In genomic region chr22:29093980-29094379, GRCh38 we compare ENCODE assay signal across 17 cellular contexts. TPM values are rescaled to one million over a fixed set of nuclear protein-coding genes. Genes with fewer than 3 reads are reported as not detected.
DNase-seq lines count a peak whose midpoint lies in the region; ATAC-seq, FAIRE-seq and TF ChIP-seq lines count a peak whose summit lies in the region.
"Had no signal": no experiment of that assay in that cellular context is flagged by ENCODE, and none has a peak within 500 bp of the region (broad histone marks: within the 10 kb centered on the region; RNA-seq: fewer than 3 reads in every experiment).

No MANE protein-coding gene starts in this region.

- H3K27ac Mint-ChIP-seq in astrocyte (ENCODE audit: unreplicated experiment): no peak overlapping the region
- H3K27ac Mint-ChIP-seq in activated naive CD8-positive, alpha-beta T cell treated with anti-CD3 and anti-CD28 coated beads for 36 hours: no peak overlapping the region
- H3K27ac Mint-ChIP-seq: activated naive CD4-positive, alpha-beta T cell treated with anti-CD3 and anti-CD28 coated beads, Interleukin-2, amount 50 U/mL, for 24 hours; IgD-negative memory B cell; T-helper 2 cell treated with Interferon-gamma antibody and Interleukin-4, amounts not matched to agents 5 μg/mL and 100 μg/mL, for 36 hours had no signal

- H3K27me3 Mint-ChIP-seq in astrocyte (ENCODE audit: low read depth, unreplicated experiment): peaks cover 4% of the 10 kb centered on the region
- peaks cover 10% of the 10 kb centered on the region for H3K27me3 Mint-ChIP-seq in activated naive CD8-positive, alpha-beta T cell treated with anti-CD3 and anti-CD28 coated beads for 36 hours

- H3K36me3 Mint-ChIP-seq in astrocyte (ENCODE audit: low read depth, unreplicated experiment): no peaks in the 10 kb centered on the region
- no peaks in the 10 kb centered on the region for H3K36me3 Mint-ChIP-seq in activated naive CD8-positive, alpha-beta T cell treated with anti-CD3 and anti-CD28 coated beads for 36 hours
- H3K36me3 Mint-ChIP-seq: activated naive CD4-positive, alpha-beta T cell treated with anti-CD3 and anti-CD28 coated beads, Interleukin-2, amount 50 U/mL, for 24 hours; IgD-negative memory B cell; naive B cell had no signal

- TF ChIP-seq CTCF in astrocyte (IDR thresholded peaks at IDR 0.05; ENCODE audit: insufficient read depth, low read depth, low read length) (no peak), omental fat pad (IDR thresholded peaks at IDR 0.05) (no peak), upper lobe of left lung (IDR thresholded peaks at IDR 0.05) (no peak)

- H3K36me3 ChIP-seq in astrocyte (ENCODE audit: insufficient read depth, low read length) (no peaks in the 10 kb centered on the region), upper lobe of left lung (peaks cover 0 to 13% (median 0%) of the 10 kb centered on the region in 4 donors), small intestine (ENCODE audit: control insufficient read depth in 2 of 2, insufficient read depth in 2 of 2, low read length in 2 of 2) (no peaks in the 10 kb centered on the region)

- no peaks in the 10 kb centered on the region for H3K9me3 Mint-ChIP-seq in astrocyte (ENCODE audit: unreplicated experiment)
- H3K9me3 Mint-ChIP-seq in activated naive CD8-positive, alpha-beta T cell treated with anti-CD3 and anti-CD28 coated beads for 36 hours: no peaks in the 10 kb centered on the region
- H3K9me3 Mint-ChIP-seq: activated naive CD4-positive, alpha-beta T cell treated with anti-CD3 and anti-CD28 coated beads, Interleukin-2, amount 50 U/mL, for 24 hours; naive B cell; T-helper 2 cell treated with Interferon-gamma antibody and Interleukin-4, amounts not matched to agents 5 μg/mL and 100 μg/mL, for 36 hours had no signal

- H3K4me3 ChIP-seq in astrocyte (ENCODE audit: insufficient read depth, low read depth, low read length) (no peak overlapping the region), upper lobe of left lung (no peak overlapping the region), small intestine (ENCODE audit: low read depth in 1 of 2, low read length in 2 of 2) (no peak overlapping the region)
- H3K4me3 ChIP-seq: hepatocyte had no signal

- no peaks in the 10 kb centered on the region for H3K9me3 ChIP-seq in astrocyte (ENCODE audit: insufficient read depth, low read depth, low read length)
- no peaks in the 10 kb centered on the region for H3K9me3 ChIP-seq in upper lobe of left lung
- H3K9me3 ChIP-seq in small intestine (ENCODE audit: control insufficient read depth, low read depth): no peaks in the 10 kb centered on the region

- TF ChIP-seq EP300 in upper lobe of left lung (IDR thresholded peaks at IDR 0.05): no peak

- no peak for FAIRE-seq in astrocyte (lab: Jason Lieb, UNC)
- no peak for FAIRE-seq in small intestine (lab: Jason Lieb, UNC)
- FAIRE-seq: H1 had no signal

- 82 to 85% methylated on average over 3 of the region's 3 CpGs for WGBS in upper lobe of left lung, 2 donors
- WGBS in small intestine, 3 donors: 65 to 89% (median 88%) methylated on average over 3 of the region's 3 CpGs

- no peak overlapping the region for H3K9ac ChIP-seq in astrocyte (ENCODE audit: low read length)

- H3K4me2 ChIP-seq in astrocyte (ENCODE audit: low read length): peak overlapping the region; percentile 42
- H3K4me2 ChIP-seq: hepatocyte had no signal

- no peak overlapping the region for H3K27ac ChIP-seq in astrocyte (ENCODE audit: low read depth, low read length)
- H3K27ac ChIP-seq in upper lobe of left lung: peak overlapping the region in 3 of 4 donors; percentile 10 to 37 (median 23)
- H3K27ac ChIP-seq in small intestine (ENCODE audit: low read depth in 1 of 2, low read length in 1 of 2): peak overlapping the region in 1 of 2 donors; percentile 60
- H3K27ac ChIP-seq: C4-2B, hepatocyte had no signal

- H3K4me1 ChIP-seq in astrocyte (ENCODE audit: insufficient read depth, low read length) (peaks cover 10% of the 10 kb centered on the region), upper lobe of left lung (peaks cover 6 to 11% (median 9%) of the 10 kb centered on the region in 4 donors), small intestine (ENCODE audit: control insufficient read depth in 2 of 2, insufficient read depth in 1 of 2, low read depth in 1 of 2, low read length in 1 of 2) (peaks cover 2 to 6% of the 10 kb centered on the region in 2 donors)

- H3K27me3 ChIP-seq in astrocyte (ENCODE audit: insufficient read depth, low read length) (peaks cover 2% of the 10 kb centered on the region), upper lobe of left lung (no peaks in the 10 kb centered on the region), small intestine (ENCODE audit: control insufficient read depth in 2 of 2, insufficient read depth in 2 of 2, low read length in 2 of 2) (no peaks in the 10 kb centered on the region)
- H3K27me3 ChIP-seq: hepatocyte had no signal

- no peaks in the 10 kb centered on the region for H4K20me1 ChIP-seq in astrocyte (ENCODE audit: insufficient read depth, low read length)

- TF ChIP-seq POLR2A in upper lobe of left lung (IDR thresholded peaks at IDR 0.05): no peak

- no peaks in the 10 kb centered on the region for H3K79me2 ChIP-seq in astrocyte (ENCODE audit: insufficient read depth, low read length)
- H3K79me2 ChIP-seq: hepatocyte had no signal

- peak overlapping the region; percentile 2 for H2AFZ ChIP-seq in astrocyte (ENCODE audit: low read depth, low read length)
- H2AFZ ChIP-seq: hepatocyte had no signal

- H3K4me1 Mint-ChIP-seq in astrocyte (ENCODE audit: low read depth, unreplicated experiment): peaks cover 16% of the 10 kb centered on the region
- H3K4me1 Mint-ChIP-seq in activated naive CD8-positive, alpha-beta T cell treated with anti-CD3 and anti-CD28 coated beads for 36 hours: no peaks in the 10 kb centered on the region
- H3K4me1 Mint-ChIP-seq: activated naive CD4-positive, alpha-beta T cell treated with anti-CD3 and anti-CD28 coated beads, Interleukin-2, amount 50 U/mL, for 24 hours; naive B cell had no signal

- H3K4me3 Mint-ChIP-seq in astrocyte (ENCODE audit: unreplicated experiment): peak overlapping the region; percentile 30
- no peak overlapping the region for H3K4me3 Mint-ChIP-seq in activated naive CD8-positive, alpha-beta T cell treated with anti-CD3 and anti-CD28 coated beads for 36 hours
- H3K4me3 Mint-ChIP-seq: activated naive CD4-positive, alpha-beta T cell treated with anti-CD3 and anti-CD28 coated beads, Interleukin-2, amount 50 U/mL, for 24 hours; IgD-negative memory B cell; naive B cell; T-helper 2 cell treated with Interferon-gamma antibody and Interleukin-4, amounts not matched to agents 5 μg/mL and 100 μg/mL, for 36 hours had no signal

- ATAC-seq in omental fat pad (ENCODE audit: low FRiP score): peak; percentile 49
- ATAC-seq in upper lobe of left lung (ENCODE audit: low FRiP score in 2 of 2): peak in 1 of 2 donors; percentile 74
- no peak for ATAC-seq in stimulated activated naive CD8-positive, alpha-beta T cell treated with anti-CD3 and anti-CD28 coated beads, Interleukin-15, Interleukin-2, amounts not matched to agents 100 U/mL and 50 U/mL, for 24 hours

- DNase-seq in astrocyte (ENCODE audit: low read depth) (peak; percentile 56), fibroblast of the conjunctiva (ENCODE audit: low read depth) (peak; percentile 66), omental fat pad (ENCODE audit: low spot score) (no peak), upper lobe of left lung (no peak), small intestine (no peak)
- no peak for DNase-seq in stimulated activated naive CD8-positive, alpha-beta T cell treated with anti-CD3 and anti-CD28 coated beads, Interleukin-15, Interleukin-2, amounts not matched to agents 100 U/mL and 50 U/mL, for 24 hours
- DNase-seq in activated naive CD8-positive, alpha-beta T cell treated with anti-CD3 and anti-CD28 coated beads for 36 hours: no peak
- DNase-seq: cerebellar nuclear complex, DMS79, naive B cell, NCI-H2171 had no signal

RNA-seq across cellular contexts. Expression of gene KREMEN1, which starts 21.1 kb away (rescaled TPM):
- total RNA-seq in astrocyte (3.3 and 5.9 TPM in 2 replicates), omental fat pad (10 to 100 TPM; 11.1 to 23.8 (median 13.9) TPM), upper lobe of left lung (10 to 100 TPM in 5 of 6 donors, 1 to 10 TPM in 1; 8.4 to 24.3 (median 15.9) TPM)
- total RNA-seq in activated naive CD8-positive, alpha-beta T cell treated with anti-CD3 and anti-CD28 coated beads for 36 hours: under 1 TPM; 0.28 to 0.29 TPM
- 10 to 100 TPM in 1 of 3 donors, 1 to 10 TPM in 2; 1.1 to 11.5 (median 2.4) TPM for polyA plus RNA-seq in small intestine
- polyA plus RNA-seq: IgD-negative memory B cell had no signal

RNA-seq across cellular contexts. Expression of gene C22orf31, which starts 32.3 kb away (rescaled TPM):
- total RNA-seq in astrocyte (not detected in 2 replicates), omental fat pad (not detected), upper lobe of left lung (not detected)
- not detected for total RNA-seq in activated naive CD8-positive, alpha-beta T cell treated with anti-CD3 and anti-CD28 coated beads for 36 hours
- polyA plus RNA-seq in small intestine: not detected
- total RNA-seq: H1, hepatocyte had no signal
- polyA plus RNA-seq: H1, hepatocyte, IgD-negative memory B cell had no signal

Comparison
In these comparisons a context has a peak if more than half of its experiments do, and no peak if none do; other contexts are left out.
1. DNase-seq: peak in astrocyte (single experiment) and fibroblast of the conjunctiva (single experiment); none in omental fat pad (single experiment), upper lobe of left lung (0 of 2), stimulated activated naive CD8-positive, alpha-beta T cell treated with anti-CD3 and anti-CD28 coated beads, Interleukin-15, Interleukin-2, amounts not matched to agents 100 U/mL and 50 U/mL, for 24 hours (single experiment), activated naive CD8-positive, alpha-beta T cell treated with anti-CD3 and anti-CD28 coated beads for 36 hours (single experiment) and small intestine (single experiment).